ENCODE assay signal across 8 cellular contexts in genomic region chr2:28566441-28567075, GRCh38.
DNase-seq lines count a peak whose midpoint lies in the region; FAIRE-seq and TF ChIP-seq lines count a peak whose summit lies in the region.

No MANE protein-coding gene starts in this region.

- CTCF ChIA-PET in RWPE1 (lab: Yijun Ruan, JAX), result interaction anchor here (0.5 to 3.2 kb wide), 25 partner anchors 13 to 945 kb away, joined by 3 to 19 read pairs (median 4); partner anchors contain the start of genes PPP1CB and TRMT61B

- H3K4me3 ChIP-seq in LNCaP clone FGC (ENCODE audit: low read depth, low read length), result peak overlapping the region; percentile 36
- peak overlapping the region; percentile 72 for H3K4me3 ChIP-seq in fibroblast of the aortic adventitia (ENCODE audit: low read depth, low read length)

- H3K27ac ChIP-seq in RWPE1, result peak overlapping the region; percentile 90

- DNase-seq in EL, result peak; percentile 82
- peak; percentile 84 for DNase-seq in H54 (ENCODE audit: insufficient read length, low spot score)
- DNase-seq in LNCaP clone FGC (ENCODE audit: low read depth), result peak; percentile 3
- peak; percentile 91 for DNase-seq in RWPE1 (ENCODE audit: low spot score)
- peak; percentile 96 for DNase-seq in activated effector memory CD4-positive, alpha-beta T cell treated with anti-CD3 and anti-CD28 coated beads, Interleukin-2, amount 50 U/mL, for 16 hours
- DNase-seq in fibroblast of the aortic adventitia (ENCODE audit: low read depth), result peak; percentile 76
- DNase-seq in nephron progenitor cell, result peak; percentile 94

- FAIRE-seq in H54 (lab: Jason Lieb, UNC), result no peak

- no peak for TF ChIP-seq POLR2A in H54 (IDR thresholded peaks at IDR 0.05; ENCODE audit: low read depth, low read length)

- POLR2A ChIA-PET in RWPE1 (lab: Yijun Ruan, JAX; ENCODE audit: low non-redundant PET), result no interaction called here

- H3K4me3 Mint-ChIP-seq in nephron progenitor cell, result peak overlapping the region; percentile 88
- H3K4me3 Mint-ChIP-seq in stimulated activated naive CD8-positive, alpha-beta T cell treated with anti-CD3 and anti-CD28 coated beads, Interleukin-15, Interleukin-2, amounts not matched to agents 100 ng/mL and 50 ng/mL, for 24 hours, result peak overlapping the region; percentile 87

- peaks cover 5% of the 10 kb centered on the region for H3K36me3 Mint-ChIP-seq in nephron progenitor cell (ENCODE audit: low read depth)
- no peaks in the 10 kb centered on the region for H3K36me3 Mint-ChIP-seq in stimulated activated naive CD8-positive, alpha-beta T cell treated with anti-CD3 and anti-CD28 coated beads, Interleukin-15, Interleukin-2, amounts not matched to agents 100 ng/mL and 50 ng/mL, for 24 hours (ENCODE audit: low read depth)

- H3K27ac Mint-ChIP-seq in nephron progenitor cell, result no peak overlapping the region
- H3K27ac Mint-ChIP-seq in stimulated activated naive CD8-positive, alpha-beta T cell treated with anti-CD3 and anti-CD28 coated beads, Interleukin-15, Interleukin-2, amounts not matched to agents 100 ng/mL and 50 ng/mL, for 24 hours, result peak overlapping the region; percentile 80

- peaks cover 24% of the 10 kb centered on the region for H3K4me1 Mint-ChIP-seq in nephron progenitor cell
- H3K4me1 Mint-ChIP-seq in stimulated activated naive CD8-positive, alpha-beta T cell treated with anti-CD3 and anti-CD28 coated beads, Interleukin-15, Interleukin-2, amounts not matched to agents 100 ng/mL and 50 ng/mL, for 24 hours (ENCODE audit: low read depth), result peaks cover 17% of the 10 kb centered on the region

- peak; percentile 97 for TF ChIP-seq CTCF in LNCaP clone FGC (IDR thresholded peaks at IDR 0.05; ENCODE audit: control insufficient read depth, extremely low read depth, insufficient read depth)
- peak; percentile 99 for TF ChIP-seq CTCF in RWPE1 (conservative IDR thresholded peaks at IDR 0.05; ENCODE audit: low read depth)
- TF ChIP-seq CTCF in fibroblast of the aortic adventitia (IDR thresholded peaks at IDR 0.05; ENCODE audit: insufficient read depth, low read length), result peak; percentile 100
- peak; percentile 99 for TF ChIP-seq CTCF in nephron progenitor cell (IDR thresholded peaks at IDR 0.05)

- H3K27me3 Mint-ChIP-seq in nephron progenitor cell (ENCODE audit: low read depth, poor library complexity), result peaks cover 14% of the 10 kb centered on the region
- no peaks in the 10 kb centered on the region for H3K27me3 Mint-ChIP-seq in stimulated activated naive CD8-positive, alpha-beta T cell treated with anti-CD3 and anti-CD28 coated beads, Interleukin-15, Interleukin-2, amounts not matched to agents 100 ng/mL and 50 ng/mL, for 24 hours

- H3K9me3 Mint-ChIP-seq in nephron progenitor cell, result peaks cover 12% of the 10 kb centered on the region
- H3K9me3 Mint-ChIP-seq in stimulated activated naive CD8-positive, alpha-beta T cell treated with anti-CD3 and anti-CD28 coated beads, Interleukin-15, Interleukin-2, amounts not matched to agents 100 ng/mL and 50 ng/mL, for 24 hours, result peaks cover 8% of the 10 kb centered on the region

Comparison
In these comparisons a context has a peak if more than half of its experiments do, and no peak if none do; other contexts are left out.
1. Peak in every context shown above with its lines: DNase-seq, H3K4me3 ChIP-seq and H3K27ac ChIP-seq.
2. DNase-seq: peak in every context shown above with its lines; median percentile 96 in activated effector memory CD4-positive, alpha-beta T cell treated with anti-CD3 and anti-CD28 coated beads, Interleukin-2, amount 50 U/mL, for 16 hours; 94 in nephron progenitor cell; 91 in RWPE1; 84 in H54; 82 in EL; 76 in fibroblast of the aortic adventitia; 3 in LNCaP clone FGC.